Comparison of ENCODE assay signal across 32 cellular contexts in the genomic region with DNA sequence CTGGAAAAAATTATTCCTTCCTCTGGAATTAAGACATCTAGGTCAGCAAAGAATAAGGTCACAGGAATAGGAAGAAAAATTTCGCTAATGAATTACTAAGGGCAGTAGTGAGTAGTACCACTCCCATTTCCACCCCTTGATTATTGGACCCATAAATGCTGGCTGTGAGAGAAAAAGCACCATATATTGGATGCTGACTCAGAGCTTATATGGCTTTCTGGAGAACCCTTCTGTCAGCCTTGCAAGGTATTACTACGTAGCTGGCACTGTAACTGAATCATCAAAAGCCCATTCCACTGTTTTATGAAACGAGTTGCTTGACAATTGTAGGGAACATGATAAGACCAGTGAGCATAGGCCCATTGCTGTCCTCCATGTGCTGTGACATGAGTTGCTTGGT.
"Had no signal": no experiment of that assay in that cellular context is flagged by ENCODE, and none has a peak within 500 bp of the region (broad histone marks: within the 10 kb centered on the region; RNA-seq: fewer than 3 reads in every experiment).

No MANE protein-coding gene starts in this region.

- DNase-seq: activated effector memory CD4-positive, alpha-beta T cell treated with anti-CD3 and anti-CD28 coated beads, Interleukin-2, amount 50 U/mL, for 16 hours; activated effector memory CD4-positive, alpha-beta T cell treated with Interleukin-2 at 50 U/mL for 16 hours; activated gamma-delta T cell; activated gamma-delta T cell treated with Interleukin-2 at 50 U/mL for 16 hours; activated naive CD4-positive, alpha-beta T cell; activated naive CD4-positive, alpha-beta T cell treated with anti-CD3 and anti-CD28 coated beads for 36 hours; activated naive CD4-positive, alpha-beta T cell treated with anti-CD3 and anti-CD28 coated beads, Interleukin-2, amount 10 ng/mL, durations not matched to agents 7 days and 5 days; activated naive CD4-positive, alpha-beta T cell treated with anti-CD3 and anti-CD28 coated beads, Interleukin-2, amount 50 U/mL, for 16 hours; activated naive CD4-positive, alpha-beta T cell treated with Interleukin-2 at 50 U/mL for 16 hours; activated naive CD8-positive, alpha-beta T cell treated with anti-CD3 and anti-CD28 coated beads for 36 hours; activated naive CD8-positive, alpha-beta T cell treated with anti-CD3 and anti-CD28 coated beads, Interleukin-2, amount 10 ng/mL, durations not matched to agents 7 days and 5 days; activated naive CD8-positive, alpha-beta T cell treated with anti-CD3 and anti-CD28 coated beads, Interleukin-2, amount 50 U/mL, for 24 hours; activated T-cell treated with anti-CD3 and anti-CD28 coated beads, Interleukin-2, amount 50 U/mL, for 1 hour; activated T-cell treated with anti-CD3 and anti-CD28 coated beads, Interleukin-2, amount 50 U/mL, for 24 hours; activated T-cell treated with anti-CD3 and anti-CD28 coated beads, Interleukin-2, amount 50 U/mL, for 4 hours; activated T-cell treated with anti-CD3 and anti-CD28 coated beads, Interleukin-2, amount 50 U/mL, for 48 hours; activated T-cell treated with anti-CD3 and anti-CD28 coated beads, Interleukin-2, amount 50 U/mL, for 72 hours; adrenal gland; amniotic stem cell; amygdala; anterior cingulate cortex; aorta; body of pancreas; brain microvascular endothelial cell; caudate nucleus; central memory CD4-positive, alpha-beta T cell; cerebellar nuclear complex had no signal

- ATAC-seq: activated naive CD4-positive, alpha-beta T cell treated with anti-CD3 and anti-CD28 coated beads, Interleukin-2, amount 50 U/mL, for 72 hours; activated naive CD8-positive, alpha-beta T cell treated with anti-CD3 and anti-CD28 coated beads, Interleukin-2, amount 50 U/mL, for 24 hours; activated T-cell treated with anti-CD3 and anti-CD28 coated beads, Interleukin-2, amount 50 U/mL, for 4 hours; activated T-cell treated with anti-CD3 and anti-CD28 coated beads, Interleukin-2, amount 50 U/mL, for 72 hours; activated T-helper 17 cell treated with anti-CD3 and anti-CD28 coated beads, Interleukin-2, amount 50 U/mL, for 72 hours; body of pancreas had no signal

- H3K4me3 ChIP-seq: adrenal gland, ascending aorta, body of pancreas, breast epithelium, cardiac muscle cell had no signal

- H3K27ac ChIP-seq: adrenal gland, ascending aorta, body of pancreas, brain microvascular endothelial cell, breast epithelium, cardiac muscle cell had no signal

- H3K36me3 ChIP-seq: adrenal gland, ascending aorta, brain microvascular endothelial cell, breast epithelium, cardiac muscle cell had no signal

- H3K4me1 ChIP-seq: adrenal gland, ascending aorta, body of pancreas, breast epithelium had no signal

- H3K27me3 ChIP-seq: adrenal gland, ascending aorta, body of pancreas, brain microvascular endothelial cell, breast epithelium, cardiac muscle cell had no signal

- H3K9me3 ChIP-seq: adrenal gland, ascending aorta, body of pancreas, breast epithelium had no signal
